In genomic region chr11:34068098-34068497, GRCh38 we compare ENCODE assay signal across 1 cellular context.
TF ChIP-seq lines count a peak whose summit lies in the region.

No MANE protein-coding gene starts in this region.

TF ChIP-seq in GM12878, 131 proteins besides CTCF, POLR2A, EP300 and RAD21:
- no peak for TF ChIP-seq CBFB (IDR thresholded peaks at IDR 0.05; ENCODE audit: low read depth)
- no peak for TF ChIP-seq CHD1 (IDR thresholded peaks at IDR 0.05; ENCODE audit: low read depth, low read length)
- 0 out of 2 replicates have a peak, but pooled peaks have one; percentile 20 for TF ChIP-seq EED (IDR thresholded peaks at IDR 0.05; ENCODE audit: low read depth)
- no peak for TF ChIP-seq YBX1 (IDR thresholded peaks at IDR 0.05)
- TF ChIP-seq, protein P1, sequence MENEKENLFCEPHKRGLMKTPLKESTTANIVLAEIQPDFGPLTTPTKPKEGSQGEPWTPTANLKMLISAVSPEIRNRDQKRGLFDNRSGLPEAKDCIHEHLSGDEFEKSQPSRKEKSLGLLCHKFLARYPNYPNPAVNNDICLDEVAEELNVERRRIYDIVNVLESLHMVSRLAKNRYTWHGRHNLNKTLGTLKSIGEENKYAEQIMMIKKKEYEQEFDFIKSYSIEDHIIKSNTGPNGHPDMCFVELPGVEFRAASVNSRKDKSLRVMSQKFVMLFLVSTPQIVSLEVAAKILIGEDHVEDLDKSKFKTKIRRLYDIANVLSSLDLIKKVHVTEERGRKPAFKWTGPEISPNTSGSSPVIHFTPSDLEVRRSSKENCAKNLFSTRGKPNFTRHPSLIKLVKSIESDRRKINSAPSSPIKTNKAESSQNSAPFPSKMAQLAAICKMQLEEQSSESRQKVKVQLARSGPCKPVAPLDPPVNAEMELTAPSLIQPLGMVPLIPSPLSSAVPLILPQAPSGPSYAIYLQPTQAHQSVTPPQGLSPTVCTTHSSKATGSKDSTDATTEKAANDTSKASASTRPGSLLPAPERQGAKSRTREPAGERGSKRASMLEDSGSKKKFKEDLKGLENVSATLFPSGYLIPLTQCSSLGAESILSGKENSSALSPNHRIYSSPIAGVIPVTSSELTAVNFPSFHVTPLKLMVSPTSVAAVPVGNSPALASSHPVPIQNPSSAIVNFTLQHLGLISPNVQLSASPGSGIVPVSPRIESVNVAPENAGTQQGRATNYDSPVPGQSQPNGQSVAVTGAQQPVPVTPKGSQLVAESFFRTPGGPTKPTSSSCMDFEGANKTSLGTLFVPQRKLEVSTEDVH (IDR thresholded peaks at IDR 0.05; ENCODE audit: low read depth, partially characterized antibody): no peak
- TF ChIP-seq, protein P2, sequence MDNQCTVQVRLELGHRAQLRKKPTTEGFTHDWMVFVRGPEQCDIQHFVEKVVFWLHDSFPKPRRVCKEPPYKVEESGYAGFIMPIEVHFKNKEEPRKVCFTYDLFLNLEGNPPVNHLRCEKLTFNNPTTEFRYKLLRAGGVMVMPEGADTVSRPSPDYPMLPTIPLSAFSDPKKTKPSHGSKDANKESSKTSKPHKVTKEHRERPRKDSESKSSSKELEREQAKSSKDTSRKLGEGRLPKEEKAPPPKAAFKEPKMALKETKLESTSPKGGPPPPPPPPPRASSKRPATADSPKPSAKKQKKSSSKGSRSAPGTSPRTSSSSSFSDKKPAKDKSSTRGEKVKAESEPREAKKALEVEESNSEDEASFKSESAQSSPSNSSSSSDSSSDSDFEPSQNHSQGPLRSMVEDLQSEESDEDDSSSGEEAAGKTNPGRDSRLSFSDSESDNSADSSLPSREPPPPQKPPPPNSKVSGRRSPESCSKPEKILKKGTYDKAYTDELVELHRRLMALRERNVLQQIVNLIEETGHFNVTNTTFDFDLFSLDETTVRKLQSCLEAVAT (IDR thresholded peaks at IDR 0.05): no peak
TF ChIP-seq in GM12878: peak in this region for 1.
